In the genomic region with DNA sequence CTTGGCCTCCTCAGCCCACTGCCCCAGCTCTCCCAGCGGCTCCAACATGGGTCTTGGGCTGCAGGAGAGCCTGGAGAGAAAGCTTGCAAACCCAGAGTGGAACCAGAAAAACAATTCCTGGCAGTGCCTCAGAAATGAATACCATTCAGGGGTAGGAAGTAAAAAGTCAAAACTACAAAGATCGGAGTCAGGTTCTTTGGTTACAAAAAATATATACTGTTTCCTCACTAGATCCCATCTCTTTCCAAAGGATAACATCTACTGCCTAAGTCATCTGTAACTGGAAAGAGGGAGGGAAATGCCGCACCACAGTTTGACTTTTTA, we compare ENCODE assay signal across 10 cellular contexts. TPM values are rescaled to one million over a fixed set of nuclear protein-coding genes. Genes with fewer than 3 reads are reported as not detected.
DNase-seq lines count a peak whose midpoint lies in the region; ATAC-seq and TF ChIP-seq lines count a peak whose summit lies in the region.
"Had no signal": no experiment of that assay in that cellular context is flagged by ENCODE, and none has a peak within 500 bp of the region (broad histone marks: within the 10 kb centered on the region; RNA-seq: fewer than 3 reads in every experiment).

No MANE protein-coding gene starts in this region.

- H3K36me3 Mint-ChIP-seq in progenitor cell of endocrine pancreas (ENCODE audit: insufficient read depth): peaks cover 3% of the 10 kb centered on the region
- H3K36me3 Mint-ChIP-seq in activated CD4-positive, alpha-beta memory T cell treated with anti-CD3 and anti-CD28 coated beads, Interleukin-2, amount 10 ng/mL, durations not matched to agents 7 days and 5 days (ENCODE audit: low read depth): peaks cover 32% of the 10 kb centered on the region

- H3K4me1 ChIP-seq in right atrium auricular region (peaks cover 0 to 93% of the 10 kb centered on the region in 2 donors), vagina (peaks cover 84% of the 10 kb centered on the region)

- peaks cover 4% of the 10 kb centered on the region for H3K9me3 Mint-ChIP-seq in progenitor cell of endocrine pancreas (ENCODE audit: low read depth)
- H3K9me3 Mint-ChIP-seq in activated CD4-positive, alpha-beta memory T cell treated with anti-CD3 and anti-CD28 coated beads, Interleukin-2, amount 10 ng/mL, durations not matched to agents 7 days and 5 days: peaks cover 12% of the 10 kb centered on the region

- H3K4me3 Mint-ChIP-seq in progenitor cell of endocrine pancreas (ENCODE audit: low read depth): no peak overlapping the region
- H3K4me3 Mint-ChIP-seq in activated CD4-positive, alpha-beta memory T cell treated with anti-CD3 and anti-CD28 coated beads, Interleukin-2, amount 10 ng/mL, durations not matched to agents 7 days and 5 days: no peak overlapping the region

- H3K9me3 ChIP-seq in right atrium auricular region: no peaks in the 10 kb centered on the region
- no peaks in the 10 kb centered on the region for H3K9me3 ChIP-seq in vagina

- in situ Hi-C loops in ACHN (cut with HindIII; ENCODE audit: low pct_ligation_motif_present, low pct_unique_long_range_greater_than_20kb, low sequenced_read_pairs): no loop called here

- H3K27me3 ChIP-seq in right atrium auricular region (no peaks in the 10 kb centered on the region), vagina (no peaks in the 10 kb centered on the region)

- POLR2A ChIA-PET in activated CD4-positive, alpha-beta memory T cell treated with anti-CD3 and anti-CD28 coated beads, Interleukin-2, amount 10 ng/mL, durations not matched to agents 7 days and 5 days (lab: Charles Lee): no interaction called here

- peak overlapping the region in 1 of 2 donors; percentile 9 for H3K4me3 ChIP-seq in right atrium auricular region
- peak overlapping the region; percentile 34 for H3K4me3 ChIP-seq in fibroblast of villous mesenchyme (ENCODE audit: low read depth, low read length)
- H3K4me3 ChIP-seq in vagina: no peak overlapping the region

- peak overlapping the region; percentile 77 for H3K27ac Mint-ChIP-seq in progenitor cell of endocrine pancreas
- no peak overlapping the region for H3K27ac Mint-ChIP-seq in activated CD4-positive, alpha-beta memory T cell treated with anti-CD3 and anti-CD28 coated beads, Interleukin-2, amount 10 ng/mL, durations not matched to agents 7 days and 5 days

- peaks cover 45% of the 10 kb centered on the region for H3K4me1 Mint-ChIP-seq in progenitor cell of endocrine pancreas (ENCODE audit: low read depth)
- peaks cover 14% of the 10 kb centered on the region for H3K4me1 Mint-ChIP-seq in activated CD4-positive, alpha-beta memory T cell treated with anti-CD3 and anti-CD28 coated beads, Interleukin-2, amount 10 ng/mL, durations not matched to agents 7 days and 5 days

- no peak for TF ChIP-seq POLR2A in vagina (IDR thresholded peaks at IDR 0.05)

- no peaks in the 10 kb centered on the region for H3K36me3 ChIP-seq in right atrium auricular region
- H3K36me3 ChIP-seq in vagina: no peaks in the 10 kb centered on the region

- intact Hi-C loops in Right ventricle myocardium inferior (cut with DNase I) (no loop called here), vagina (cut with DNase I) (loop anchor here (10.0 kb wide), 1 partner anchor 52 kb away; no protein-coding TSS in a partner anchor)

- no peaks in the 10 kb centered on the region for H3K27me3 Mint-ChIP-seq in progenitor cell of endocrine pancreas
- no peaks in the 10 kb centered on the region for H3K27me3 Mint-ChIP-seq in activated CD4-positive, alpha-beta memory T cell treated with anti-CD3 and anti-CD28 coated beads, Interleukin-2, amount 10 ng/mL, durations not matched to agents 7 days and 5 days

- TF ChIP-seq CTCF in right atrium auricular region (IDR thresholded peaks at IDR 0.05): no peak
- TF ChIP-seq CTCF in fibroblast of villous mesenchyme (IDR thresholded peaks at IDR 0.05; ENCODE audit: insufficient read depth, low read depth, low read length): no peak
- TF ChIP-seq CTCF in progenitor cell of endocrine pancreas (IDR thresholded peaks at IDR 0.05; ENCODE audit: unreplicated experiment): no peak
- no peak for TF ChIP-seq CTCF in vagina (IDR thresholded peaks at IDR 0.05)

- ATAC-seq in Right ventricle myocardium inferior (no peak), GM19463 (IDR thresholded peaks at IDR 0.05; ENCODE audit: unreplicated experiment) (no peak)
- ATAC-seq: left colon, Panc1 had no signal

- CTCF ChIA-PET in activated CD4-positive, alpha-beta memory T cell treated with anti-CD3 and anti-CD28 coated beads, Interleukin-2, amount 10 ng/mL, durations not matched to agents 7 days and 5 days (lab: Charles Lee): interaction anchor here (1.0 to 2.3 kb wide), 3 partner anchors 16 to 331 kb away, joined by 3 to 12 read pairs (median 4); a partner anchor contains a TSS

- H3K27ac ChIP-seq in right atrium auricular region (peak overlapping the region; percentile 72), vagina (peak overlapping the region; percentile 57)

- DNase-seq in right atrium auricular region (ENCODE audit: low spot score) (no peak), Right ventricle myocardium inferior (ENCODE audit: missing footprints) (no peak), fibroblast of villous mesenchyme (ENCODE audit: low read depth) (no peak), progenitor cell of endocrine pancreas (ENCODE audit: low spot score, unreplicated experiment) (no peak), vagina (ENCODE audit: extremely low spot score in 2 of 2) (no peak), ACHN (no peak)
- no peak for DNase-seq in activated CD4-positive, alpha-beta memory T cell treated with anti-CD3 and anti-CD28 coated beads, Interleukin-2, amount 10 ng/mL, durations not matched to agents 7 days and 5 days
- DNase-seq: left colon had no signal

RNA-seq across cellular contexts. Expression of a gene that starts 14.9 kb away (rescaled TPM):
- total RNA-seq in right atrium auricular region: 10 to 100 TPM; 25.6 to 39.6 TPM
- 19.3 TPM for total RNA-seq in Right ventricle myocardium inferior
- 33.2 and 35.4 TPM in 2 replicates for total RNA-seq in fibroblast of villous mesenchyme
- total RNA-seq in progenitor cell of endocrine pancreas: 65.9 and 66.9 TPM in 2 replicates
- 28.7 TPM for total RNA-seq in vagina
- 10 to 100 TPM; 42.2 to 44.7 TPM for total RNA-seq in activated CD4-positive, alpha-beta memory T cell treated with anti-CD3 and anti-CD28 coated beads, Interleukin-2, amount 10 ng/mL, durations not matched to agents 7 days and 5 days
